In the genomic region with DNA sequence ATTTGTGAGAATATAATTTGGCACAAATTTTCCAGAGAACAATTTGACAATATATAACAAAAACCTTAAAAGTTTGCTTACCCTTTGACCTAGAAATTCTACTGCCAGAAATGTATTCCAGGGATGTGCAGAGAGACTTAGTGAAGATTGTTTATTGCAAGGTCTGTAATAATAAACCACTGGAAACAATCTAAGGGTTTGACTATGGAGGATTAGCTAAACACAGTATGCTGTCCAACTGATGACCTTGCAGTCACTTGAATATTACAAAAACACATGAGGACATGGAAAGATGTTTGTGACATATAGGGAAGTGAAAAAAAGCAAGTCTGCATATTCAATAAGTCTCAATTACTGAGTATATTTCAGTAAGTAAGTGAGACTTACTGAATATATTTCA, we compare ENCODE assay signal across 2 cellular contexts.
A peak's percentile ranks its signal among the peaks of the same experiment; 100 is the strongest.
TF ChIP-seq lines count a peak whose summit lies in the region.

No MANE protein-coding gene starts in this region.

TF ChIP-seq in GM12878, 131 proteins besides CTCF, POLR2A, EP300 and RAD21 (continued from another document):
- TF ChIP-seq BCLAF1 (IDR thresholded peaks at IDR 0.05) (no peak), CREB1 (IDR thresholded peaks at IDR 0.05; ENCODE audit: low read depth) (peak; percentile 19; the same call in 1 of the 2 replicates), CREM (IDR thresholded peaks at IDR 0.05; ENCODE audit: low read depth) (no peak), SPI1 (IDR thresholded peaks at IDR 0.05; ENCODE audit: borderline replicate concordance, insufficient read depth, low read depth, low read length) (peak; percentile 49; the same call in 1 of the 2 replicates), ZBED1 (IDR thresholded peaks at IDR 0.05; ENCODE audit: borderline replicate concordance) (no peak)

TF ChIP-seq in SK-N-SH treated with all-trans-retinoic acid at 6 μM for 48 hours, 23 proteins besides CTCF, POLR2A, EP300 and RAD21 (continued from another document):
- TF ChIP-seq CREB5 (CRISPR knock-in tag; IDR thresholded peaks at IDR 0.05; ENCODE audit: low read depth) (no peak), TCF4 (CRISPR knock-in tag; IDR thresholded peaks at IDR 0.05; ENCODE audit: borderline replicate concordance) (no peak)
- TF ChIP-seq, protein P1, sequence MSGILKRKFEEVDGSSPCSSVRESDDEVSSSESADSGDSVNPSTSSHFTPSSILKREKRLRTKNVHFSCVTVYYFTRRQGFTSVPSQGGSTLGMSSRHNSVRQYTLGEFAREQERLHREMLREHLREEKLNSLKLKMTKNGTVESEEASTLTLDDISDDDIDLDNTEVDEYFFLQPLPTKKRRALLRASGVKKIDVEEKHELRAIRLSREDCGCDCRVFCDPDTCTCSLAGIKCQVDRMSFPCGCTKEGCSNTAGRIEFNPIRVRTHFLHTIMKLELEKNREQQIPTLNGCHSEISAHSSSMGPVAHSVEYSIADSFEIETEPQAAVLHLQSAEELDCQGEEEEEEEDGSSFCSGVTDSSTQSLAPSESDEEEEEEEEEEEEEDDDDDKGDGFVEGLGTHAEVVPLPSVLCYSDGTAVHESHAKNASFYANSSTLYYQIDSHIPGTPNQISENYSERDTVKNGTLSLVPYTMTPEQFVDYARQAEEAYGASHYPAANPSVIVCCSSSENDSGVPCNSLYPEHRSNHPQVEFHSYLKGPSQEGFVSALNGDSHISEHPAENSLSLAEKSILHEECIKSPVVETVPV (CRISPR knock-in tag; IDR thresholded peaks at IDR 0.05) = no peak
